2 cellular contexts compared by ENCODE assay signal in the genomic region with DNA sequence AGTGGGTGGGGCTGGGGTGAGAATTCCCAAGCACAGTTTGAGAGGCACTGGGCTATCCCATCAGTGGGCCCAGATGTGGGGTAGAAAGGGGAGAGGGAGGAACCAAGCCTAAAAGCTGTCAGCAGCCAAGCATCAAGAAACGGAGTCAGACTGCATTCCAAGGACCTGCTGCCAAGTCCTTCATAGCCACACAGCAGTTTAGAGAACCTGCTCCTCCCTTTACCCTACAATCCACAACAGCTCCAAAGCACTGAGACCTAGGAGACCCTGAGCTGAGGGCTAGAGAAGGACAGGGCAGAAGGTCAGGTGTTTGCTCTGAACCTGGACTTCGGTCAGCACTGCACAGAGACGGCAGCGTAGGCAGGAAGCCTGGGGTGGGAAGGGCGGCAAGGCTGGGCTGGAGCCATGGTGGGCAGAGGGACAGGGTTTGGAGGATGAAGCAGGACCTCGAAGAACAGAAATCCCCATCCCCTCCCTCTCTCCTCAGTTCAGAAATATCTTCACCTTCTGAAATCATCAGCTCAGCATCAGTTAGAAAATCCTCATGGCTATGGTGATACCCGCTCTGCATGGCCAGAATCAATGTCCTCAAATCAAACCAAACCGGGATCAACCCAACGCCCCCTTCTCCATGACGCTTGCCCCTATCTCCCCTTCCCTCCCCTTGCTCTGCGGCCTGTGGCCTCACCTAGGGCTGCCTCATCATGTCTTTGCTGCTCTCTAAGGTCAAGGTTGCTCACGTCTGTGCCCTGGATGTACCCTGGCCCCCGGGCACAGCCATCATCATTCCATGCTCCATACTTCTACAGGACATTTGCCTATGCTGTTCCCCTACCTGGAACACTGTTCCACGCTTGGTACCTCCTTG.
TF ChIP-seq lines count a peak whose summit lies in the region.

No MANE protein-coding gene starts in this region.

TF ChIP-seq in WTC11, 78 proteins besides CTCF, POLR2A, EP300 and RAD21:
- no peak for TF ChIP-seq GRHL2 (CRISPR knock-in tag; IDR thresholded peaks at IDR 0.05; ENCODE audit: insufficient replicate concordance, severe bottlenecking)
- TF ChIP-seq ZNF219 (CRISPR knock-in tag; IDR thresholded peaks at IDR 0.05; ENCODE audit: borderline replicate concordance) = no peak
- TF ChIP-seq GABPB1 (CRISPR knock-in tag; IDR thresholded peaks at IDR 0.05) = 0 out of 2 replicates have a peak, but pooled peaks have one; percentile 16
- no peak for TF ChIP-seq KAT7 (CRISPR knock-in tag; IDR thresholded peaks at IDR 0.05; ENCODE audit: borderline replicate concordance)
- no peak for TF ChIP-seq TCF7 (CRISPR knock-in tag; IDR thresholded peaks at IDR 0.05; ENCODE audit: low read depth)
- TF ChIP-seq JAZF1 (CRISPR knock-in tag; IDR thresholded peaks at IDR 0.05) = no peak
- TF ChIP-seq RELA (CRISPR knock-in tag; IDR thresholded peaks at IDR 0.05; ENCODE audit: borderline replicate concordance) = no peak
- TF ChIP-seq SOX15 (CRISPR knock-in tag; IDR thresholded peaks at IDR 0.05) = no peak
- TF ChIP-seq, protein P1, sequence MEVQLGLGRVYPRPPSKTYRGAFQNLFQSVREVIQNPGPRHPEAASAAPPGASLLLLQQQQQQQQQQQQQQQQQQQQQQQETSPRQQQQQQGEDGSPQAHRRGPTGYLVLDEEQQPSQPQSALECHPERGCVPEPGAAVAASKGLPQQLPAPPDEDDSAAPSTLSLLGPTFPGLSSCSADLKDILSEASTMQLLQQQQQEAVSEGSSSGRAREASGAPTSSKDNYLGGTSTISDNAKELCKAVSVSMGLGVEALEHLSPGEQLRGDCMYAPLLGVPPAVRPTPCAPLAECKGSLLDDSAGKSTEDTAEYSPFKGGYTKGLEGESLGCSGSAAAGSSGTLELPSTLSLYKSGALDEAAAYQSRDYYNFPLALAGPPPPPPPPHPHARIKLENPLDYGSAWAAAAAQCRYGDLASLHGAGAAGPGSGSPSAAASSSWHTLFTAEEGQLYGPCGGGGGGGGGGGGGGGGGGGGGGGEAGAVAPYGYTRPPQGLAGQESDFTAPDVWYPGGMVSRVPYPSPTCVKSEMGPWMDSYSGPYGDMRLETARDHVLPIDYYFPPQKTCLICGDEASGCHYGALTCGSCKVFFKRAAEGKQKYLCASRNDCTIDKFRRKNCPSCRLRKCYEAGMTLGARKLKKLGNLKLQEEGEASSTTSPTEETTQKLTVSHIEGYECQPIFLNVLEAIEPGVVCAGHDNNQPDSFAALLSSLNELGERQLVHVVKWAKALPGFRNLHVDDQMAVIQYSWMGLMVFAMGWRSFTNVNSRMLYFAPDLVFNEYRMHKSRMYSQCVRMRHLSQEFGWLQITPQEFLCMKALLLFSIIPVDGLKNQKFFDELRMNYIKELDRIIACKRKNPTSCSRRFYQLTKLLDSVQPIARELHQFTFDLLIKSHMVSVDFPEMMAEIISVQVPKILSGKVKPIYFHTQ (CRISPR knock-in tag; IDR thresholded peaks at IDR 0.05) = no peak
- TF ChIP-seq, protein P2, sequence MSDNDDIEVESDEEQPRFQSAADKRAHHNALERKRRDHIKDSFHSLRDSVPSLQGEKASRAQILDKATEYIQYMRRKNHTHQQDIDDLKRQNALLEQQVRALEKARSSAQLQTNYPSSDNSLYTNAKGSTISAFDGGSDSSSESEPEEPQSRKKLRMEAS (CRISPR knock-in tag; IDR thresholded peaks at IDR 0.05) = no peak
- no peak for TF ChIP-seq TP53 (CRISPR knock-in tag; IDR thresholded peaks at IDR 0.05)
- no peak for TF ChIP-seq NR3C1 (CRISPR knock-in tag; conservative IDR thresholded peaks at IDR 0.05; ENCODE audit: low read depth)
- no peak for TF ChIP-seq FOXK1 (CRISPR knock-in tag; IDR thresholded peaks at IDR 0.05)
- TF ChIP-seq SMAD4 (CRISPR knock-in tag; IDR thresholded peaks at IDR 0.05) = no peak
- TF ChIP-seq GTF2I (CRISPR knock-in tag; conservative IDR thresholded peaks at IDR 0.05) = 0 out of 2 replicates have a peak, but pooled peaks have one; percentile 15
- TF ChIP-seq, protein P3, sequence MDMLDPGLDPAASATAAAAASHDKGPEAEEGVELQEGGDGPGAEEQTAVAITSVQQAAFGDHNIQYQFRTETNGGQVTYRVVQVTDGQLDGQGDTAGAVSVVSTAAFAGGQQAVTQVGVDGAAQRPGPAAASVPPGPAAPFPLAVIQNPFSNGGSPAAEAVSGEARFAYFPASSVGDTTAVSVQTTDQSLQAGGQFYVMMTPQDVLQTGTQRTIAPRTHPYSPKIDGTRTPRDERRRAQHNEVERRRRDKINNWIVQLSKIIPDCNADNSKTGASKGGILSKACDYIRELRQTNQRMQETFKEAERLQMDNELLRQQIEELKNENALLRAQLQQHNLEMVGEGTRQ (CRISPR knock-in tag; IDR thresholded peaks at IDR 0.05) = no peak

TF ChIP-seq in H1, 55 proteins besides CTCF, POLR2A, EP300 and RAD21:
- TF ChIP-seq TCF12 (IDR thresholded peaks at IDR 0.05; ENCODE audit: low read depth, low read length) (no peak), JUN (IDR thresholded peaks at IDR 0.05; ENCODE audit: low read depth, low read length) (no peak), MAFK (IDR thresholded peaks at IDR 0.05; ENCODE audit: low read depth, low read length) (no peak), RNF2 (IDR thresholded peaks at IDR 0.05; ENCODE audit: borderline replicate concordance, low read depth, low read length, missing control alignments, poor library complexity, severe bottlenecking) (no peak), POU5F1 (IDR thresholded peaks at IDR 0.05; ENCODE audit: low read depth, low read length) (no peak), POLR2AphosphoS5 (IDR thresholded peaks at IDR 0.05; ENCODE audit: low read depth, low read length) (no peak), SP1 (IDR thresholded peaks at IDR 0.05; ENCODE audit: low read depth, low read length) (no peak), RFX5 (IDR thresholded peaks at IDR 0.05; ENCODE audit: borderline replicate concordance, low read depth, low read length) (no peak), CBX5 (IDR thresholded peaks at IDR 0.05; ENCODE audit: low read depth, low read length) (no peak), HDAC6 (IDR thresholded peaks at IDR 0.05; ENCODE audit: low read depth, low read length) (no peak), TAF7 (optimal IDR thresholded peaks at IDR 0.05; ENCODE audit: borderline replicate concordance, low read depth, low read length) (no peak), BRCA1 (IDR thresholded peaks at IDR 0.05; ENCODE audit: low read depth, low read length) (no peak), SIRT6 (IDR thresholded peaks at IDR 0.05; ENCODE audit: low read length) (no peak), SAP30 (IDR thresholded peaks at IDR 0.05; ENCODE audit: insufficient read depth, insufficient replicate concordance, low read length) (no peak), TAF1 (IDR thresholded peaks at IDR 0.05; ENCODE audit: low read depth, low read length) (no peak)
- TF ChIP-seq, protein P3 (IDR thresholded peaks at IDR 0.05; ENCODE audit: low read length) = no peak
- TF ChIP-seq, protein P4, sequence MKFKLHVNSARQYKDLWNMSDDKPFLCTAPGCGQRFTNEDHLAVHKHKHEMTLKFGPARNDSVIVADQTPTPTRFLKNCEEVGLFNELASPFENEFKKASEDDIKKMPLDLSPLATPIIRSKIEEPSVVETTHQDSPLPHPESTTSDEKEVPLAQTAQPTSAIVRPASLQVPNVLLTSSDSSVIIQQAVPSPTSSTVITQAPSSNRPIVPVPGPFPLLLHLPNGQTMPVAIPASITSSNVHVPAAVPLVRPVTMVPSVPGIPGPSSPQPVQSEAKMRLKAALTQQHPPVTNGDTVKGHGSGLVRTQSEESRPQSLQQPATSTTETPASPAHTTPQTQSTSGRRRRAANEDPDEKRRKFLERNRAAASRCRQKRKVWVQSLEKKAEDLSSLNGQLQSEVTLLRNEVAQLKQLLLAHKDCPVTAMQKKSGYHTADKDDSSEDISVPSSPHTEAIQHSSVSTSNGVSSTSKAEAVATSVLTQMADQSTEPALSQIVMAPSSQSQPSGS (IDR thresholded peaks at IDR 0.05; ENCODE audit: low read length) = no peak
TF ChIP-seq in H1: peak in this region for 0.
